13 cellular contexts compared by ENCODE assay signal in the genomic region with DNA sequence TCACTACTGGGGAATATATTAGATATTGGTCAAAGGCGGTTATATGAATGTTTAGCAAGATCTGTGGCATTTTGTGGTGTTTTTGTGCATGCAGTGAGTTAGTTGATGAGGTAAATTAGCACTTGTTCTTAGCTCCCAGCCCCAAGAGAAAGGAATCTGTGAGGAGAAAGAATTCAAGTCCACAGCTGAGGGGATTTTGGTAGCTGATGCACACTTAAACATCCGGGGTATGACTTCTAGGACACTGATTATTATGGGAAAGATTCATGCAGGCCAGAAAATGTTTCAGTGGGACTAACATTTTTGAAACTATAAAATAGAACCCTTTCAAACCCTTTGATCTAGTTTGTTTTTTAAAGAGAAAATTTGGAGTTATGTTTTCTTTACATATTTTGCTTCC.
DNase-seq lines count a peak whose midpoint lies in the region; ATAC-seq, FAIRE-seq and TF ChIP-seq lines count a peak whose summit lies in the region.
"Had no signal": no experiment of that assay in that cellular context is flagged by ENCODE, and none has a peak within 500 bp of the region (broad histone marks: within the 10 kb centered on the region; RNA-seq: fewer than 3 reads in every experiment).

No MANE protein-coding gene starts in this region.

- POLR2A ChIA-PET in endothelial cell of umbilical vein (lab: Charles Lee) = no interaction called here

- FAIRE-seq in endothelial cell of umbilical vein (lab: Jason Lieb, UNC) (no peak), GM19239 (lab: Jason Lieb, UNC) (no peak)

- CTCF ChIA-PET in endothelial cell of umbilical vein (lab: Charles Lee) = interaction anchor here (0.9 to 1.7 kb wide), 2 partner anchors 10 to 32 kb away, joined by 3 to 6 read pairs; no protein-coding TSS in a partner anchor

- no peaks in the 10 kb centered on the region for H3K36me3 ChIP-seq in SJSA1
- H3K36me3 ChIP-seq in endothelial cell of umbilical vein (ENCODE audit: control insufficient read depth in 2 of 2, extremely low read depth in 1 of 2, insufficient read depth in 2 of 2, low read length in 2 of 2) = no peaks in the 10 kb centered on the region
- H3K36me3 ChIP-seq in psoas muscle (ENCODE audit: insufficient read depth in 1 of 2, low read depth in 1 of 2) = no peaks in the 10 kb centered on the region
- H3K36me3 ChIP-seq: left lung, Peyer's patch, prostate gland had no signal

- WGBS in psoas muscle, 3 donors = 74 to 81% (median 77%) methylated on average over 2 of the region's 2 CpGs

- dilution Hi-C loops in endothelial cell of umbilical vein (cut with MboI; ENCODE audit: extremely low pct_ligation_motif_present, low sequenced_read_pairs) = no loop called here

- no peaks in the 10 kb centered on the region for H3K79me2 ChIP-seq in endothelial cell of umbilical vein (ENCODE audit: control insufficient read depth, insufficient read depth, low read length)

- peak overlapping the region; percentile 49 for H3K9ac ChIP-seq in endothelial cell of umbilical vein (replicated peaks; ENCODE audit: extremely low read depth, insufficient read depth, low read length)

- H3K4me2 ChIP-seq in endothelial cell of umbilical vein (ENCODE audit: insufficient read depth, low read length) = peak overlapping the region; percentile 39

- no peak overlapping the region for H2AFZ ChIP-seq in endothelial cell of umbilical vein (ENCODE audit: low read depth, low read length)

- no peaks in the 10 kb centered on the region for H4K20me1 ChIP-seq in endothelial cell of umbilical vein (replicated peaks; ENCODE audit: control insufficient read depth, extremely low read depth, insufficient read depth, low read length)

- no TSS peak for BruUV-seq in endothelial cell of umbilical vein (replicated peaks; lab: Mats Ljungman, UMichigan)

- peaks cover 31% of the 10 kb centered on the region for H3K4me1 ChIP-seq in SJSA1 (replicated peaks)
- H3K4me1 ChIP-seq in endothelial cell of umbilical vein (ENCODE audit: control insufficient read depth, extremely low read depth, insufficient read depth, low read length) = peaks cover 18% of the 10 kb centered on the region
- no peaks in the 10 kb centered on the region for H3K4me1 ChIP-seq in psoas muscle
- H3K4me1 ChIP-seq: left lung, Peyer's patch, prostate gland had no signal

- TF ChIP-seq CTCF in endothelial cell of umbilical vein (IDR thresholded peaks at IDR 0.05; ENCODE audit: extremely low read depth in 1 of 2, insufficient read depth in 1 of 2, low read depth in 1 of 2, low read length in 2 of 2) = no peak
- no peak for TF ChIP-seq CTCF in psoas muscle (IDR thresholded peaks at IDR 0.05)

- TF ChIP-seq POLR2A in endothelial cell of umbilical vein (IDR thresholded peaks at IDR 0.05; ENCODE audit: low read depth, low read length) = no peak

- no peaks in the 10 kb centered on the region for H3K27me3 ChIP-seq in SJSA1 (replicated peaks)
- H3K27me3 ChIP-seq in endothelial cell of umbilical vein (ENCODE audit: control insufficient read depth in 2 of 2, insufficient read depth in 2 of 2, low read length in 2 of 2) = no peaks in the 10 kb centered on the region
- no peaks in the 10 kb centered on the region for H3K27me3 ChIP-seq in psoas muscle (ENCODE audit: insufficient read depth in 3 of 3, low read length in 2 of 3)
- H3K27me3 ChIP-seq: dorsolateral prefrontal cortex, left lung, Peyer's patch had no signal

- DNase-seq in ELR (ENCODE audit: low read depth) = peak; percentile 27
- no peak for DNase-seq in SJSA1 (ENCODE audit: low read depth in 1 of 2, low spot score in 2 of 2)
- no peak for DNase-seq in endothelial cell of umbilical vein (ENCODE audit: low read depth, low spot score)
- DNase-seq in psoas muscle = no peak
- no peak for DNase-seq in GM19239 (ENCODE audit: insufficient read length, low spot score)
- no peak for DNase-seq in RPMI8226
- DNase-seq in cortex of kidney (lab: John Stamatoyannopoulos, UW) = no peak
- DNase-seq in stimulated activated CD4-positive, alpha-beta T cell treated with anti-CD3 and anti-CD28 coated beads, Interleukin-2, amount 100 ng/mL, for 24 hours = no peak
- DNase-seq: activated CD4-positive, CD25-positive, alpha-beta regulatory T cell had no signal

- no peak for ATAC-seq in psoas muscle

- no peaks in the 10 kb centered on the region for H3K9me1 ChIP-seq in endothelial cell of umbilical vein (replicated peaks; ENCODE audit: control insufficient read depth, extremely low read depth, insufficient read depth, low read length)

- H3K9me3 ChIP-seq in SJSA1 (replicated peaks) = no peaks in the 10 kb centered on the region
- no peaks in the 10 kb centered on the region for H3K9me3 ChIP-seq in endothelial cell of umbilical vein (replicated peaks; ENCODE audit: control insufficient read depth, insufficient read depth, low read length)
- no peaks in the 10 kb centered on the region for H3K9me3 ChIP-seq in psoas muscle
- H3K9me3 ChIP-seq: left lung, Peyer's patch, prostate gland had no signal

- H3K27ac ChIP-seq in SJSA1 (peak overlapping the region; percentile 72), endothelial cell of umbilical vein (ENCODE audit: insufficient read depth, low read depth, low read length) (peak overlapping the region; percentile 82), psoas muscle (peak overlapping the region; percentile 27)
- H3K27ac ChIP-seq: dorsolateral prefrontal cortex, Peyer's patch, prostate gland had no signal

- H3K4me3 ChIP-seq in SJSA1 (no peak overlapping the region), endothelial cell of umbilical vein (replicated peaks in 1 of 3; ENCODE audit: insufficient read depth in 1 of 3, low read depth in 1 of 3, low read length in 3 of 3) (no peak overlapping the region), psoas muscle (no peak overlapping the region)
- H3K4me3 ChIP-seq: left lung, Peyer's patch, prostate gland had no signal

- intact Hi-C loops in endothelial cell of umbilical vein (cut with micrococcal nuclease) = no loop called here
- intact Hi-C loops in psoas muscle (cut with DNase I) = no loop called here

TF ChIP-seq in endothelial cell of umbilical vein, 7 proteins besides CTCF, POLR2A, EP300 and RAD21:
- TF ChIP-seq EZH2 (IDR thresholded peaks at IDR 0.05; ENCODE audit: borderline replicate concordance, low read depth, low read length, severe bottlenecking) (no peak), MYC (IDR thresholded peaks at IDR 0.05; ENCODE audit: low read depth, low read length) (no peak), FOS (IDR thresholded peaks at IDR 0.05; ENCODE audit: borderline replicate concordance, insufficient read depth, low read length) (no peak), JUN (IDR thresholded peaks at IDR 0.05; ENCODE audit: borderline replicate concordance, insufficient read depth, insufficient read length, low read depth) (no peak), POLR2AphosphoS5 (IDR thresholded peaks at IDR 0.05; ENCODE audit: insufficient read depth, low read depth, low read length) (no peak), GATA2 (IDR thresholded peaks at IDR 0.05; ENCODE audit: insufficient read depth, insufficient read length, low read depth, low read length) (no peak)
- TF ChIP-seq, protein P1, sequence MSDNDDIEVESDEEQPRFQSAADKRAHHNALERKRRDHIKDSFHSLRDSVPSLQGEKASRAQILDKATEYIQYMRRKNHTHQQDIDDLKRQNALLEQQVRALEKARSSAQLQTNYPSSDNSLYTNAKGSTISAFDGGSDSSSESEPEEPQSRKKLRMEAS (IDR thresholded peaks at IDR 0.05; ENCODE audit: insufficient read depth, insufficient read length) = no peak

Comparison
In these comparisons a context has a peak if more than half of its experiments do, and no peak if none do; other contexts are left out.
1. H3K27ac ChIP-seq: peak in every context shown above with its lines; median percentile 82 in endothelial cell of umbilical vein; 72 in SJSA1; 27 in psoas muscle.